Comparison of ENCODE assay signal across 17 cellular contexts in genomic region chr9:101018391-101018990, GRCh38. TPM values are rescaled to one million over a fixed set of nuclear protein-coding genes. Genes with fewer than 3 reads are reported as not detected.
"Had no signal": no experiment of that assay in that cellular context is flagged by ENCODE, and none has a peak within 500 bp of the region (broad histone marks: within the 10 kb centered on the region; RNA-seq: fewer than 3 reads in every experiment).

No MANE protein-coding gene starts in this region.

- ATAC-seq: activated CD8-positive, alpha-beta memory T cell treated with anti-CD3 and anti-CD28 coated beads, Interleukin-2, amount 10 ng/mL, durations not matched to agents 7 days and 5 days; left cardiac atrium; mucosa of descending colon; stimulated activated naive CD8-positive, alpha-beta T cell treated with anti-CD3 and anti-CD28 coated beads, Interleukin-15, Interleukin-2, amounts not matched to agents 100 U/mL and 50 U/mL, for 24 hours had no signal

- DNase-seq: activated CD4-positive, alpha-beta T cell treated with anti-CD3 and anti-CD28 coated beads, Interleukin-2, amount 50 U/mL, for 48 hours; activated CD4-positive, CD25-positive, alpha-beta regulatory T cell treated with anti-CD3 and anti-CD28 coated beads, Interleukin-2, amount 50 U/mL, for 72 hours; activated CD8-positive, alpha-beta memory T cell treated with anti-CD3 and anti-CD28 coated beads, Interleukin-2, amount 10 ng/mL, durations not matched to agents 7 days and 5 days; activated effector memory CD4-positive, alpha-beta T cell treated with Interleukin-2 at 50 U/mL for 16 hours; activated T-cell treated with anti-CD3 and anti-CD28 coated beads, Interleukin-2, amount 50 U/mL, for 24 hours; esophagus squamous epithelium; foreskin fibroblast; left cardiac atrium; mammary epithelial cell; mucosa of descending colon; sigmoid colon; stimulated activated CD4-positive, alpha-beta T cell treated with anti-CD3 and anti-CD28 coated beads, Interleukin-12 subunit alpha, Interleukin-12 subunit beta, amount 100 ng/mL, for 4 hours; stimulated activated naive CD8-positive, alpha-beta T cell treated with anti-CD3 and anti-CD28 coated beads, Interleukin-15, Interleukin-2, amounts not matched to agents 100 U/mL and 50 U/mL, for 24 hours; upper lobe of left lung had no signal

RNA-seq across cellular contexts. Expression of gene PLPPR1, which starts 10.0 kb away (rescaled TPM):
- total RNA-seq: activated CD8-positive, alpha-beta memory T cell treated with anti-CD3 and anti-CD28 coated beads, Interleukin-2, amount 10 ng/mL, durations not matched to agents 7 days and 5 days; chondrocyte; dermis microvascular lymphatic vessel endothelial cell; osteoblast had no signal
